In genomic region chr13:40758811-40759210, GRCh38 we compare ENCODE assay signal across 16 cellular contexts.
"Had no signal": no experiment of that assay in that cellular context is flagged by ENCODE, and none has a peak within 500 bp of the region (broad histone marks: within the 10 kb centered on the region; RNA-seq: fewer than 3 reads in every experiment).

No MANE protein-coding gene starts in this region.

- H3K4me1 ChIP-seq: sigmoid colon had no signal

- H3K9me3 ChIP-seq: body of pancreas, left ventricle myocardium inferior, sigmoid colon, transverse colon had no signal

- DNase-seq: activated CD4-positive, alpha-beta memory T cell treated with anti-CD3 and anti-CD28 coated beads, Interleukin-2, amount 10 ng/mL, durations not matched to agents 7 days and 5 days; activated CD4-positive, alpha-beta T cell treated with anti-CD3 and anti-CD28 coated beads for 1 hour; activated CD8-positive, alpha-beta memory T cell treated with anti-CD3 and anti-CD28 coated beads, Interleukin-2, amount 50 U/mL, for 4 hours; activated naive CD4-positive, alpha-beta T cell treated with anti-CD3 and anti-CD28 coated beads for 36 hours; amniotic stem cell; body of pancreas; effector memory CD4-positive, alpha-beta T cell; islet precursor cell; left ventricle myocardium inferior; mesenchymal stem cell; sigmoid colon; stimulated activated CD4-positive, alpha-beta T cell treated with anti-CD3 and anti-CD28 coated beads, Interleukin-12 subunit alpha, Interleukin-12 subunit beta, amount 100 ng/mL, for 4 hours; stimulated activated naive CD4-positive, alpha-beta T cell; substantia nigra; transverse colon had no signal

- H3K4me3 Mint-ChIP-seq: activated CD4-positive, alpha-beta memory T cell treated with anti-CD3 and anti-CD28 coated beads, Interleukin-2, amount 10 ng/mL, durations not matched to agents 7 days and 5 days; activated naive CD4-positive, alpha-beta T cell treated with anti-CD3 and anti-CD28 coated beads for 36 hours; central memory CD8-positive, alpha-beta T cell had no signal

- H3K27ac Mint-ChIP-seq: activated CD4-positive, alpha-beta memory T cell treated with anti-CD3 and anti-CD28 coated beads, Interleukin-2, amount 10 ng/mL, durations not matched to agents 7 days and 5 days; activated naive CD4-positive, alpha-beta T cell treated with anti-CD3 and anti-CD28 coated beads for 36 hours had no signal

- H3K4me3 ChIP-seq: body of pancreas, left ventricle myocardium inferior, sigmoid colon, transverse colon had no signal

- H3K27me3 Mint-ChIP-seq: activated CD4-positive, alpha-beta memory T cell treated with anti-CD3 and anti-CD28 coated beads, Interleukin-2, amount 10 ng/mL, durations not matched to agents 7 days and 5 days; central memory CD8-positive, alpha-beta T cell had no signal

- H3K9me3 Mint-ChIP-seq: activated CD4-positive, alpha-beta memory T cell treated with anti-CD3 and anti-CD28 coated beads, Interleukin-2, amount 10 ng/mL, durations not matched to agents 7 days and 5 days; activated naive CD4-positive, alpha-beta T cell treated with anti-CD3 and anti-CD28 coated beads for 36 hours; central memory CD8-positive, alpha-beta T cell had no signal

- ATAC-seq: body of pancreas had no signal

- H3K27me3 ChIP-seq: body of pancreas, sigmoid colon, transverse colon had no signal

- H3K27ac ChIP-seq: body of pancreas, left ventricle myocardium inferior, sigmoid colon, transverse colon had no signal
